8 cellular contexts compared by ENCODE assay signal in genomic region chr7:106425017-106425719, GRCh38.
DNase-seq lines count a peak whose midpoint lies in the region; ATAC-seq, FAIRE-seq and TF ChIP-seq lines count a peak whose summit lies in the region.

No MANE protein-coding gene starts in this region.

- H3K4me2 ChIP-seq in KMS-11 = peak overlapping the region; percentile 35; the same call in 1 of the 2 replicates
- H3K4me2 ChIP-seq in H1 (ENCODE audit: insufficient read depth in 1 of 2, low read depth in 2 of 2, low read length in 2 of 2) = no peak overlapping the region

- H2AFZ ChIP-seq in KMS-11 (ENCODE audit: low read depth) (peak overlapping the region; percentile 46), H1 (ENCODE audit: low read length) (peak overlapping the region; percentile 60; the same call in 1 of the 2 replicates)

- H3K9me3 ChIP-seq in H1 (ENCODE audit: insufficient read depth in 2 of 2, low read depth in 1 of 2, low read length in 1 of 2) (no peaks in the 10 kb centered on the region), suprapubic skin (no peaks in the 10 kb centered on the region)

- H4K5ac ChIP-seq in H1 (ENCODE audit: insufficient read length, low read depth, low read length) = no peak overlapping the region

- no peak for TF ChIP-seq RAD21 in H1 (IDR thresholded peaks at IDR 0.05 in 1 of 2, conservative IDR thresholded peaks at IDR 0.05 in 1 of 2; ENCODE audit: low read depth in 2 of 2, low read length in 2 of 2)

- no peak overlapping the region for H2BK15ac ChIP-seq in H1 (ENCODE audit: low read length)

- peak overlapping the region; percentile 31; the same call in 1 of the 2 replicates for H3K9ac ChIP-seq in KMS-11
- H3K9ac ChIP-seq in H1 (replicated peaks in 1 of 4; ENCODE audit: extremely low read depth in 1 of 4, low read depth in 3 of 4, low read length in 3 of 4) = no peak overlapping the region

- no peak overlapping the region for H2BK20ac ChIP-seq in H1 (ENCODE audit: low read length)

- no peak overlapping the region; the same call in 1 of the 2 replicates for H4K8ac ChIP-seq in H1 (ENCODE audit: extremely low read depth, insufficient read depth, low read length)

- TF ChIP-seq CTCF in KMS-11 (conservative IDR thresholded peaks at IDR 0.05; ENCODE audit: low read depth, low read length) = no peak
- TF ChIP-seq CTCF in H1 (IDR thresholded peaks at IDR 0.05; ENCODE audit: control extremely low read depth in 1 of 3, insufficient read depth in 1 of 3, low read depth in 1 of 3, low read length in 3 of 3) = no peak
- TF ChIP-seq CTCF in natural killer cell (IDR thresholded peaks at IDR 0.05) = no peak
- TF ChIP-seq CTCF in suprapubic skin (IDR thresholded peaks at IDR 0.05) = no peak

- H3K27ac Mint-ChIP-seq in natural killer cell = no peak overlapping the region

- H2AK5ac ChIP-seq in H1 (ENCODE audit: low read depth, low read length) = no peak overlapping the region

- intact Hi-C loops in natural killer cell (cut with micrococcal nuclease) = no loop called here

- H3K56ac ChIP-seq in H1 (replicated peaks; ENCODE audit: insufficient read length, low read depth, low read length) = no peak overlapping the region

- no peak overlapping the region for H3K4me3 Mint-ChIP-seq in natural killer cell

- H3K4me3 ChIP-seq in KMS-11 (IDR thresholded peaks at IDR 0.05; ENCODE audit: insufficient read depth, low read depth, low read length) (no peak overlapping the region), H1 (ENCODE audit: extremely low read depth in 1 of 4, insufficient read depth in 2 of 4, low read depth in 3 of 4, low read length in 4 of 4) (no peak overlapping the region), suprapubic skin (no peak overlapping the region)

- POLR2A ChIA-PET in H1 (lab: Charles Lee; ENCODE audit: partially characterized antibody) = interaction anchor here (0.7 kb wide), 1 partner anchor 169 kb away, joined by 5 read pairs; no protein-coding TSS in a partner anchor

- H3K79me2 ChIP-seq in KMS-11 (ENCODE audit: insufficient read depth, low read depth) (no peaks in the 10 kb centered on the region), H1 (ENCODE audit: control insufficient read depth in 1 of 2, insufficient read depth in 2 of 2, low read length in 2 of 2) (no peaks in the 10 kb centered on the region)

- H3K79me1 ChIP-seq in H1 (ENCODE audit: low read depth, low read length) = no peaks in the 10 kb centered on the region

- peaks cover 7 to 11% of the 10 kb centered on the region in 2 donors for H3K27me3 Mint-ChIP-seq in natural killer cell (ENCODE audit: low read depth in 2 of 2)

- H3K4ac ChIP-seq in H1 (replicated peaks; ENCODE audit: insufficient read length, low read depth, low read length) = no peak overlapping the region

- H2BK12ac ChIP-seq in H1 (ENCODE audit: low read depth, low read length) = no peak overlapping the region

- H2BK5ac ChIP-seq in H1 (ENCODE audit: low read depth, low read length) = no peak overlapping the region

- H2BK120ac ChIP-seq in H1 (replicated peaks; ENCODE audit: low read depth, low read length) = no peak overlapping the region

- H3K4me1 Mint-ChIP-seq in natural killer cell = no peaks in the 10 kb centered on the region

- TF ChIP-seq POLR2A in H1 (IDR thresholded peaks at IDR 0.05; ENCODE audit: control extremely low read depth in 1 of 2, low read depth in 2 of 2, low read length in 2 of 2) (no peak), suprapubic skin (IDR thresholded peaks at IDR 0.05) (no peak)

- peak overlapping the region; percentile 49 for H3K27ac ChIP-seq in KMS-11
- H3K27ac ChIP-seq in H1 (ENCODE audit: low read depth, low read length) = no peak overlapping the region
- peak overlapping the region; percentile 68 for H3K27ac ChIP-seq in suprapubic skin

- no peak overlapping the region for H4K91ac ChIP-seq in H1 (replicated peaks; ENCODE audit: insufficient read length, low read length)

- 92% methylated on average over 7 of the region's 7 CpGs; no CpG with 5 or more reads in 1 of the 2 experiments for WGBS in H1 (ENCODE audit: extremely low coverage in 1 of 2, insufficient coverage in 1 of 2, insufficient read length in 1 of 2, insufficient replicate concordance in 2 of 2, low coverage in 1 of 2, low lambda C conversion rate in 2 of 2, missing lambda C conversion rate in 1 of 2), 2 experiments
- 12% methylated on average over 7 of the region's 7 CpGs for WGBS in suprapubic skin

- no peaks in the 10 kb centered on the region for H3K36me3 ChIP-seq in KMS-11 (ENCODE audit: insufficient read depth)
- H3K36me3 ChIP-seq in H1 (ENCODE audit: control insufficient read depth in 2 of 4, insufficient read depth in 4 of 4, low read length in 3 of 4) = no peaks in the 10 kb centered on the region
- no peaks in the 10 kb centered on the region for H3K36me3 ChIP-seq in suprapubic skin

- ATAC-seq in GM21723 (IDR thresholded peaks at IDR 0.05; ENCODE audit: unreplicated experiment) (peak; percentile 79), natural killer cell (peak; percentile 73 to 85 (median 80))

- no peak for FAIRE-seq in H1 (lab: Jason Lieb, UNC)

- no peak overlapping the region for H3K14ac ChIP-seq in H1 (ENCODE audit: insufficient read length)

- H3K27me3 ChIP-seq in KMS-11 (ENCODE audit: insufficient read depth, low read depth) (no peaks in the 10 kb centered on the region), H1 (replicated peaks in 1 of 4; ENCODE audit: control insufficient read depth in 3 of 4, extremely low read depth in 1 of 4, insufficient read depth in 3 of 4, low read length in 3 of 4) (no peaks in the 10 kb centered on the region; a peak in 1 of 7 replicates), suprapubic skin (no peaks in the 10 kb centered on the region)

- no peaks in the 10 kb centered on the region for H3K36me3 Mint-ChIP-seq in natural killer cell

- no peak overlapping the region for H3K23ac ChIP-seq in H1 (ENCODE audit: insufficient read length)

- CTCF ChIA-PET in H1 (lab: Charles Lee; ENCODE audit: partially characterized antibody) = interaction anchor here (0.9 to 1.0 kb wide), 3 partner anchors 11 to 249 kb away, joined by 3 to 4 read pairs (median 4); no protein-coding TSS in a partner anchor

- DNase-seq in GM04504 (ENCODE audit: low read depth) (peak; percentile 99), H1 (ENCODE audit: low read depth in 1 of 2, low spot score in 2 of 2) (no peak), natural killer cell (no peak), suprapubic skin (ENCODE audit: low spot score in 2 of 2) (peak; percentile 84 to 88), NCI-H1105 treated with DMSO at 0.1 percent for 48 hours (lab: John Stamatoyannopoulos, UW) (no peak)
- peak; percentile 60 to 65 for DNase-seq in activated CD4-positive, alpha-beta T cell treated with anti-CD3 and anti-CD28 coated beads for 24 hours (ENCODE audit: low read depth in 2 of 2)

- H3K4me1 ChIP-seq in KMS-11 (ENCODE audit: low read depth, poor library complexity, severe bottlenecking) = peaks cover 21% of the 10 kb centered on the region
- peaks cover 0 to 5% (median 0%) of the 10 kb centered on the region in 4 experiments; a peak in 3 of 7 replicates for H3K4me1 ChIP-seq in H1 (replicated peaks in 1 of 4; ENCODE audit: control insufficient read depth in 3 of 4, insufficient read depth in 4 of 4, low read length in 3 of 4)
- peaks cover 47% of the 10 kb centered on the region for H3K4me1 ChIP-seq in suprapubic skin

- H3K9me3 Mint-ChIP-seq in natural killer cell = no peaks in the 10 kb centered on the region

- no peaks in the 10 kb centered on the region for H4K20me1 ChIP-seq in KMS-11 (ENCODE audit: insufficient read depth)
- no peaks in the 10 kb centered on the region for H4K20me1 ChIP-seq in H1 (replicated peaks in 1 of 2; ENCODE audit: control insufficient read depth in 1 of 2, insufficient read depth in 2 of 2, low read length in 2 of 2)

- TF ChIP-seq EP300 in H1 (IDR thresholded peaks at IDR 0.05; ENCODE audit: borderline replicate concordance in 1 of 2, low read depth in 2 of 2, low read length in 2 of 2) = no peak
- TF ChIP-seq EP300 in suprapubic skin (IDR thresholded peaks at IDR 0.05) = peak; percentile 97

- no peak overlapping the region for H3K18ac ChIP-seq in H1 (ENCODE audit: extremely low read depth, low read length)

- no peaks in the 10 kb centered on the region for H3K23me2 ChIP-seq in H1 (ENCODE audit: low read depth, low read length)

TF ChIP-seq in H1, 55 proteins besides CTCF, POLR2A, EP300 and RAD21:
- TF ChIP-seq CHD1 (IDR thresholded peaks at IDR 0.05; ENCODE audit: low read depth, low read length) (no peak), TAF7 (optimal IDR thresholded peaks at IDR 0.05; ENCODE audit: borderline replicate concordance, low read depth, low read length) (no peak), CBX5 (IDR thresholded peaks at IDR 0.05; ENCODE audit: low read depth, low read length) (no peak), SAP30 (IDR thresholded peaks at IDR 0.05; ENCODE audit: insufficient read depth, insufficient replicate concordance, low read length) (no peak), HDAC2 (IDR thresholded peaks at IDR 0.05; ENCODE audit: borderline replicate concordance in 1 of 2, low read depth in 2 of 2, low read length in 2 of 2) (no peak), EZH2 (IDR thresholded peaks at IDR 0.05; ENCODE audit: low read depth, low read length, severe bottlenecking) (no peak), SUZ12 (IDR thresholded peaks at IDR 0.05; ENCODE audit: low read length) (no peak), SP1 (IDR thresholded peaks at IDR 0.05; ENCODE audit: low read depth, low read length) (no peak), YY1 (IDR thresholded peaks at IDR 0.05; ENCODE audit: low read depth, low read length) (no peak), NANOG (IDR thresholded peaks at IDR 0.05; ENCODE audit: insufficient read depth, low read depth, low read length, poor library complexity, severe bottlenecking) (no peak)

Comparison
In these comparisons a context has a peak if more than half of its experiments do, and no peak if none do; other contexts are left out.
1. DNase-seq: peak in GM04504 (single experiment), activated CD4-positive, alpha-beta T cell treated with anti-CD3 and anti-CD28 coated beads for 24 hours (2 of 2) and suprapubic skin (2 of 2); none in H1 (0 of 2), natural killer cell (single experiment) and NCI-H1105 treated with DMSO at 0.1 percent for 48 hours (single experiment).